8 cellular contexts compared by ENCODE assay signal in the genomic region with DNA sequence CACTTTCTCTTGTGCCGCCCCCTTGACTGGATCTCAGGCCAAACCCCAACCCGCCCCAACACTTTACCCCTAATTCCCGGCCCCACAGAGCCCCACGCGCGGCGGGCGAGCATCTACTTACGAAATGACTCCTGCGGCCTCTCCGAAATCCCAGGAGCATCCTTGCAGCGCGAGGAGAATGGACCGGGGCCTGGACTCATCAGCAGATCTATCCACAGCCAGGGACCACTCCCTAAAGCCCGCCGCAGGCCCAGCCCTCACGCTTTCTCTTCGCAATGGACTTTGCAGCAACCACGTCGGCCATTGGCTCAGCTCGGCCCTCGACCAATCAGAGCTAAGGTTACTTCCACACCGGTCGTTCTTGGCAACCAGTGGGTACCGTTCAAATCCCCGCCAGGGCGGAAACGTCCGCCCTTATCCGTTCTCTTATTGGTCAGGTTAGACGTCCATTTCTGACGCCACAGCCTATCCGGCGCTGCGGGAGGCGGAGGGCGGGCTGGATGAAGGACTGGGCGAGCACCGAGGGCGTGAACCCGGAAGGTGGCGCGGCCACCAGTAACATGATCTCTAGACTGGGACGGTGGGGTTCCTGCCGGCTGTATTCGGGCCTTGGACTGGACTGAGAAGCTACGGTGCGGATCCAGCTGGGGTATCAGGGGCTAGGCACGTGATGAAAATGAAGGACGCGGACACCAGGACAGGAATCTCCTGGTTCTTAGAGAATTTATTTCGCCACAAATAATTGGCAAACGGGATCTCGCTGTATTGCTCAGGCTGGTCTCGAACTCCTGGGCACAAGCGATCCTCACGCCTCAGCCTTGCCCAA. TPM values are rescaled to one million over a fixed set of nuclear protein-coding genes. Genes with fewer than 3 reads are reported as not detected.
DNase-seq lines count a peak whose midpoint lies in the region; ATAC-seq and TF ChIP-seq lines count a peak whose summit lies in the region.

A gene (minus strand): TSS at position 244 of the 826 bp plus-strand sequence. CDS start 84 bp downstream, at position 160.
A gene with protein sequence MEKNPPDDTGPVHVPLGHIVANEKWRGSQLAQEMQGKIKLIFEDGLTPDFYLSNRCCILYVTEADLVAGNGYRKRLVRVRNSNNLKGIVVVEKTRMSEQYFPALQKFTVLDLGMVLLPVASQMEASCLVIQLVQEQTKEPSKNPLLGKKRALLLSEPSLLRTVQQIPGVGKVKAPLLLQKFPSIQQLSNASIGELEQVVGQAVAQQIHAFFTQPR (plus strand): TSS at position 528 of the 826 bp plus-strand sequence. CDS start 955 bp downstream, outside the sequence.

- peaks cover 12% of the 10 kb centered on the region for H3K27me3 Mint-ChIP-seq in GM23338 (ENCODE audit: insufficient read depth, low read depth, poor library complexity)
- H3K27me3 Mint-ChIP-seq in naive thymus-derived CD8-positive, alpha-beta T cell: no peaks in the 10 kb centered on the region
- no peaks in the 10 kb centered on the region for H3K27me3 Mint-ChIP-seq in stimulated activated naive B cell treated with anti-CD40 and anti-IgM and Interleukin-4, amounts not matched to agents 10 μg/mL and 1 μg/mL and 100 μg/mL, for 72 hours

- H3K4me1 Mint-ChIP-seq in GM23338: no peaks in the 10 kb centered on the region
- peaks cover 13 to 24% (median 22%) of the 10 kb centered on the region in 4 donors for H3K4me1 Mint-ChIP-seq in naive thymus-derived CD8-positive, alpha-beta T cell
- H3K4me1 Mint-ChIP-seq in stimulated activated naive B cell treated with anti-CD40 and anti-IgM and Interleukin-4, amounts not matched to agents 10 μg/mL and 1 μg/mL and 100 μg/mL, for 72 hours: peaks cover 11 to 32% of the 10 kb centered on the region in 2 donors

- peak within 1 kb of the TSS; percentile 92 for H3K27ac Mint-ChIP-seq in GM23338
- peak within 1 kb of the TSS; percentile 94 to 98 (median 96) for H3K27ac Mint-ChIP-seq in naive thymus-derived CD8-positive, alpha-beta T cell
- H3K27ac Mint-ChIP-seq in stimulated activated naive B cell treated with anti-CD40 and anti-IgM and Interleukin-4, amounts not matched to agents 10 μg/mL and 1 μg/mL and 100 μg/mL, for 72 hours: peak within 1 kb of the TSS; percentile 98

- peak; percentile 99 for DNase-seq in Daoy (ENCODE audit: low read depth)
- peak; percentile 99 for DNase-seq in GM23338 (ENCODE audit: low spot score)
- peak; percentile 98 to 99 for DNase-seq in Kasumi-1 (lab: John Stamatoyannopoulos, UW)
- DNase-seq in RKO (ENCODE audit: low spot score): peak; percentile 99
- DNase-seq in activated T-helper 1 cell treated with anti-CD3 and anti-CD28 coated beads, Interleukin-2, amount 50 U/mL, for 16 hours (ENCODE audit: low read depth in 1 of 2, low spot score in 1 of 2): peak; percentile 92 to 97
- DNase-seq in fibroblast of peridontal ligament (ENCODE audit: extremely low read depth): peak; percentile 100
- peak; percentile 88 to 100 (median 99) for DNase-seq in naive thymus-derived CD8-positive, alpha-beta T cell
- DNase-seq in stimulated activated naive B cell treated with anti-CD40 and anti-IgM and Interleukin-4, amounts not matched to agents 10 μg/mL and 1 μg/mL and 100 μg/mL, for 72 hours: peak; percentile 100

- H3K27me3 ChIP-seq in GM23338 (ENCODE audit: insufficient read depth): no peaks in the 10 kb centered on the region

- H3K4me3 ChIP-seq in GM23338: peak within 1 kb of the TSS; percentile 70

- peak within 1 kb of the TSS; percentile 100 for H3K4me3 Mint-ChIP-seq in GM23338
- H3K4me3 Mint-ChIP-seq in naive thymus-derived CD8-positive, alpha-beta T cell: peak within 1 kb of the TSS; percentile 98 to 100 (median 99)
- peak within 1 kb of the TSS; percentile 98 to 99 for H3K4me3 Mint-ChIP-seq in stimulated activated naive B cell treated with anti-CD40 and anti-IgM and Interleukin-4, amounts not matched to agents 10 μg/mL and 1 μg/mL and 100 μg/mL, for 72 hours

- peak within 1 kb of the TSS; percentile 92 for H3K4me2 ChIP-seq in GM23338

- no peaks in the 10 kb centered on the region for H3K36me3 ChIP-seq in GM23338 (ENCODE audit: insufficient read depth)

- no peak within 1 kb of the TSS for H3K27ac ChIP-seq in GM23338 (ENCODE audit: low read depth)

- 0 out of 2 replicates have a peak, but pooled peaks cover 4% of the 10 kb centered on the region for H4K20me1 ChIP-seq in GM23338 (replicated peaks; ENCODE audit: insufficient read depth)

- TF ChIP-seq CTCF in GM23338 (conservative IDR thresholded peaks at IDR 0.05; ENCODE audit: low read depth in 2 of 2): no peak

- peak within 1 kb of the TSS; percentile 67 for H2AFZ ChIP-seq in GM23338

- peaks cover 22% of the 10 kb centered on the region for H3K36me3 Mint-ChIP-seq in GM23338 (ENCODE audit: low read depth)
- peaks cover 0 to 4% (median 0%) of the 10 kb centered on the region in 3 donors for H3K36me3 Mint-ChIP-seq in naive thymus-derived CD8-positive, alpha-beta T cell
- peaks cover 24 to 26% of the 10 kb centered on the region in 2 donors for H3K36me3 Mint-ChIP-seq in stimulated activated naive B cell treated with anti-CD40 and anti-IgM and Interleukin-4, amounts not matched to agents 10 μg/mL and 1 μg/mL and 100 μg/mL, for 72 hours

- POLR2A ChIA-PET in naive thymus-derived CD8-positive, alpha-beta T cell (lab: Charles Lee): interaction anchor here (0.8 to 1.9 kb wide), 7 partner anchors 178 to 1200 kb away, joined by 3 to 9 read pairs (median 4); a partner anchor contains a TSS

- peak; percentile 95 for ATAC-seq in GM23338
- peak; percentile 98 to 99 for ATAC-seq in naive thymus-derived CD8-positive, alpha-beta T cell
- peak; percentile 98 to 99 for ATAC-seq in stimulated activated naive B cell treated with anti-CD40 and anti-IgM and Interleukin-4, amounts not matched to agents 10 μg/mL and 1 μg/mL and 100 μg/mL, for 72 hours (replicated peaks)

- H3F3A ChIP-seq in GM23338 (replicated peaks; ENCODE audit: low read depth): 0 out of 2 replicates have a peak, but pooled peaks cover 4% of the 10 kb centered on the region

- peaks cover 15% of the 10 kb centered on the region for H3K79me2 ChIP-seq in GM23338 (replicated peaks; ENCODE audit: insufficient read depth)

- H3K4me1 ChIP-seq in GM23338 (ENCODE audit: insufficient read depth): no peaks in the 10 kb centered on the region

- H3K9me2 ChIP-seq in GM23338 (ENCODE audit: insufficient read depth): no peaks in the 10 kb centered on the region

- no peaks in the 10 kb centered on the region for H3K9me3 Mint-ChIP-seq in GM23338
- peaks cover 0 to 1% (median 0%) of the 10 kb centered on the region in 9 donors for H3K9me3 Mint-ChIP-seq in naive thymus-derived CD8-positive, alpha-beta T cell
- H3K9me3 Mint-ChIP-seq in stimulated activated naive B cell treated with anti-CD40 and anti-IgM and Interleukin-4, amounts not matched to agents 10 μg/mL and 1 μg/mL and 100 μg/mL, for 72 hours: no peaks in the 10 kb centered on the region

TF ChIP-seq in GM23338, 12 proteins besides CTCF, POLR2A, EP300 and RAD21 (continues in another document):
- TF ChIP-seq JUNB (IDR thresholded peaks at IDR 0.05; ENCODE audit: unreplicated experiment) (no peak), NANOG (IDR thresholded peaks at IDR 0.05; ENCODE audit: borderline replicate concordance) (no peak), EZH2 (IDR thresholded peaks at IDR 0.05; ENCODE audit: low read depth, unreplicated experiment) (no peak)

RNA-seq across cellular contexts. Expression of the first gene that starts in this region (rescaled TPM):
- 12.4 and 13.1 TPM in 2 replicates for total RNA-seq in Daoy (2014; rRNA removed; shearing (Covaris generic))
- total RNA-seq in GM23338 (2014; rRNA removed; shearing (Covaris generic)): 13.4 and 17.7 TPM in 2 replicates
- polyA plus RNA-seq in GM23338 (2016; fragmentation: Nextera tagmentation; extraction: Ambion mirVana): 16.6 and 17.5 TPM in 2 replicates
- total RNA-seq in naive thymus-derived CD8-positive, alpha-beta T cell: 10 to 100 TPM; 15.6 to 17.8 TPM
- polyA plus RNA-seq in naive thymus-derived CD8-positive, alpha-beta T cell: 10 to 100 TPM in 1 of 3 donors, 1 to 10 TPM in 2; 6.8 to 11.3 (median 8.0) TPM

RNA-seq across cellular contexts. Expression of the second gene that starts in this region (rescaled TPM):
- 6.2 and 7.0 TPM in 2 replicates for total RNA-seq in Daoy (2014; rRNA removed; shearing (Covaris generic))
- 1.6 and 3.2 TPM in 2 replicates for total RNA-seq in GM23338 (2014; rRNA removed; shearing (Covaris generic))
- polyA plus RNA-seq in GM23338 (2016; fragmentation: Nextera tagmentation; extraction: Ambion mirVana): 2.9 and 3.1 TPM in 2 replicates
- total RNA-seq in naive thymus-derived CD8-positive, alpha-beta T cell: 1 to 10 TPM; 1.3 to 2.0 TPM
- 1 to 10 TPM; 1.5 to 4.6 (median 1.9) TPM for polyA plus RNA-seq in naive thymus-derived CD8-positive, alpha-beta T cell
